In genomic region chr11:73902303-73902702, GRCh38 we compare ENCODE assay signal across 1 cellular context.
TF ChIP-seq lines count a peak whose summit lies in the region.

No MANE protein-coding gene starts in this region.

TF ChIP-seq in IMR-90, 13 proteins besides CTCF, POLR2A, EP300 and RAD21 (continued from another document):
- TF ChIP-seq CHD1 (IDR thresholded peaks at IDR 0.05; ENCODE audit: low read depth, low read length) = no peak
- no peak for TF ChIP-seq BHLHE40 (IDR thresholded peaks at IDR 0.05; ENCODE audit: low read depth, low read length)
